ENCODE assay signal across 9 cellular contexts in genomic region chr14:81565441-81566290, GRCh38. TPM values are rescaled to one million over a fixed set of nuclear protein-coding genes. Genes with fewer than 3 reads are reported as not detected.
DNase-seq lines count a peak whose midpoint lies in the region; ATAC-seq and TF ChIP-seq lines count a peak whose summit lies in the region.
"Had no signal": no experiment of that assay in that cellular context is flagged by ENCODE, and none has a peak within 500 bp of the region (broad histone marks: within the 10 kb centered on the region; RNA-seq: fewer than 3 reads in every experiment).

No MANE protein-coding gene starts in this region.

- TF ChIP-seq CTCF in SK-N-SH (IDR thresholded peaks at IDR 0.05) = peak; percentile 59
- TF ChIP-seq CTCF in spleen (IDR thresholded peaks at IDR 0.05 in 8 of 11, conservative IDR thresholded peaks at IDR 0.05 in 3 of 11) = peak in 6 of 11 experiments; percentile 25 to 36 (median 32)

- no peaks in the 10 kb centered on the region for H3K9me2 ChIP-seq in SK-N-SH

- peak; percentile 82 for ATAC-seq in GM19395 (IDR thresholded peaks at IDR 0.05; ENCODE audit: unreplicated experiment)
- ATAC-seq in HG03439 (IDR thresholded peaks at IDR 0.05; ENCODE audit: unreplicated experiment) = peak; percentile 87

- H2AFZ ChIP-seq in SK-N-SH (ENCODE audit: low read depth) = no peak overlapping the region

- DNase-seq in ELR (ENCODE audit: low read depth) (peak; percentile 21), SK-N-SH (no peak), glomerular visceral epithelial cell (ENCODE audit: extremely low spot score) (peak; percentile 4), spleen (no peak), islet precursor cell (no peak), ecto neural progenitor cell (ENCODE audit: low spot score) (no peak)

- no peak overlapping the region for H3K9ac ChIP-seq in SK-N-SH

- intact Hi-C loops in spleen (cut with DNase I; ENCODE audit: low total_unique reads) = no loop called here

- H3K4me1 ChIP-seq in SK-N-SH (ENCODE audit: control insufficient read depth in 1 of 2, insufficient read depth in 2 of 2, low read depth in 1 of 2, low read length in 1 of 2) (no peaks in the 10 kb centered on the region; a peak in 1 of 4 replicates), spleen (no peaks in the 10 kb centered on the region)

- TF ChIP-seq RAD21 in SK-N-SH (IDR thresholded peaks at IDR 0.05; ENCODE audit: low read length) = peak; percentile 67

- no peak for TF ChIP-seq POLR2A in spleen (IDR thresholded peaks at IDR 0.05)

- no peaks in the 10 kb centered on the region for H3F3A ChIP-seq in SK-N-SH (replicated peaks; ENCODE audit: insufficient read depth)

- H3K9me3 ChIP-seq in SK-N-SH (no peaks in the 10 kb centered on the region), spleen (no peaks in the 10 kb centered on the region)
- H3K9me3 ChIP-seq: neutrophil had no signal

- H3K4me2 ChIP-seq in SK-N-SH = no peak overlapping the region

- CTCF ChIA-PET in SK-N-SH (lab: Yijun Ruan, JAX) = interaction anchor here (0.9 to 1.6 kb wide), 6 partner anchors 9 to 1506 kb away, joined by 3 to 4 read pairs (median 4); no protein-coding TSS in a partner anchor

- POLR2A ChIA-PET in SK-N-SH (lab: Yijun Ruan, JAX) = no interaction called here

- WGBS in SK-N-SH (ENCODE audit: low lambda C conversion rate) = 21% methylated on average over 7 of the region's 7 CpGs
- 52 to 59% (median 56%) methylated on average over 7 of the region's 7 CpGs for WGBS in spleen, 5 donors

- no peaks in the 10 kb centered on the region for H4K20me1 ChIP-seq in SK-N-SH (ENCODE audit: insufficient read depth)

- H3K36me3 ChIP-seq in SK-N-SH (replicated peaks in 1 of 2; ENCODE audit: control insufficient read depth in 1 of 2, insufficient read depth in 2 of 2, low read length in 1 of 2) (no peaks in the 10 kb centered on the region), spleen (no peaks in the 10 kb centered on the region)
- H3K36me3 ChIP-seq: neutrophil had no signal

- TF ChIP-seq EP300 in SK-N-SH (IDR thresholded peaks at IDR 0.05; ENCODE audit: borderline replicate concordance in 1 of 2, low read depth in 1 of 2, low read length in 1 of 2) = no peak

- H3K27ac ChIP-seq in SK-N-SH (ENCODE audit: low read depth in 2 of 2, low read length in 1 of 2) (no peak overlapping the region), spleen (no peak overlapping the region)
- H3K27ac ChIP-seq: neutrophil had no signal

- H3K4me3 ChIP-seq in SK-N-SH (ENCODE audit: low read depth in 2 of 2, low read length in 1 of 2) = no peak overlapping the region; a peak in 1 of 4 replicates
- no peak overlapping the region for H3K4me3 ChIP-seq in spleen

- H3K79me2 ChIP-seq in SK-N-SH (ENCODE audit: insufficient read depth) = no peaks in the 10 kb centered on the region

- H3K27me3 ChIP-seq in SK-N-SH (ENCODE audit: insufficient read depth) = no peaks in the 10 kb centered on the region; the same call in 1 of the 2 replicates
- peaks cover 0 to 10% (median 0%) of the 10 kb centered on the region in 7 donors for H3K27me3 ChIP-seq in spleen (replicated peaks in 1 of 7)
- H3K27me3 ChIP-seq: neutrophil had no signal

TF ChIP-seq in SK-N-SH, 30 proteins besides CTCF, POLR2A, EP300 and RAD21:
- TF ChIP-seq EZH2phosphoT487 (IDR thresholded peaks at IDR 0.05; ENCODE audit: borderline replicate concordance, low read depth) (no peak), GABPA (IDR thresholded peaks at IDR 0.05; ENCODE audit: low read depth) (no peak), CHD2 (IDR thresholded peaks at IDR 0.05; ENCODE audit: low read length, partially characterized antibody) (no peak)

RNA-seq across cellular contexts. Expression of gene SEL1L, which starts 32.0 kb away (rescaled TPM):
- polyA plus RNA-seq in SK-N-SH (2012; rRNA removed) = 13.8 and 14.4 TPM in 2 replicates
- 14.2 and 15.9 TPM in 2 replicates for polyA plus RNA-seq in SK-N-SH (2012; cell fraction: cytosol; rRNA removed)
- polyA plus RNA-seq in SK-N-SH (2012; cell fraction: nucleus; rRNA removed) = 9.8 and 17.2 TPM in 2 replicates
- 100 to 1,000 TPM in 2 of 7 donors, 10 to 100 TPM in 5; 65.3 to 118 (median 95.1) TPM for total RNA-seq in spleen
- polyA plus RNA-seq in spleen = 1 to 10 TPM; 7.1 to 9.6 (median 7.7) TPM

Comparison
In these comparisons a context has a peak if more than half of its experiments do, and no peak if none do; other contexts are left out.
1. DNase-seq: peak in ELR (single experiment) and glomerular visceral epithelial cell (single experiment); none in SK-N-SH (single experiment), spleen (single experiment), islet precursor cell (single experiment) and ecto neural progenitor cell (single experiment).